In genomic region chr15:96395687-96396086, GRCh38 we compare ENCODE assay signal across 19 cellular contexts.
A peak's percentile ranks its signal among the peaks of the same experiment; 100 is the strongest.
DNase-seq lines count a peak whose midpoint lies in the region; TF ChIP-seq lines count a peak whose summit lies in the region.
"Had no signal": no experiment of that assay in that cellular context is flagged by ENCODE, and none has a peak within 500 bp of the region (broad histone marks: within the 10 kb centered on the region; RNA-seq: fewer than 3 reads in every experiment).

No MANE protein-coding gene starts in this region.

- H3K9ac ChIP-seq in mammary epithelial cell (ENCODE audit: insufficient read depth, low read length) = no peak overlapping the region

- H2AFZ ChIP-seq in mammary epithelial cell (ENCODE audit: low read depth, low read length) = no peak overlapping the region

- H3K4me1 Mint-ChIP-seq in MCF 10A (ENCODE audit: insufficient read depth, unreplicated experiment) = no peaks in the 10 kb centered on the region

- peak; percentile 13 for DNase-seq in MCF 10A (ENCODE audit: unreplicated experiment)
- DNase-seq in mammary epithelial cell = no peak
- DNase-seq in NCI-H69 (lab: John Stamatoyannopoulos, UW) = peak; percentile 34
- no peak for DNase-seq in choroid plexus epithelial cell (ENCODE audit: low read depth)
- no peak for DNase-seq in inferior parietal cortex (ENCODE audit: extremely low spot score)
- DNase-seq in transverse colon = no peak
- DNase-seq in C1 segment of cervical spinal cord (lab: John Stamatoyannopoulos, UW) = no peak
- DNase-seq in HCEC 1CT = no peak
- DNase-seq: AML-193, DMS79, HFFc6, KG1, NCI-H1105 treated with DMSO at 0.1 percent for 48 hours, NCI-H2029 treated with DMSO at 0.1 percent for 48 hours, NCI-H2171 treated with DMSO at 0.1 percent for 48 hours, NCI-H446 treated with DMSO at 0.1 percent for 48 hours, NCI-H526 treated with DMSO at 0.1 percent for 48 hours, SHP77 had no signal

- POLR2A ChIA-PET in MCF 10A (lab: Yijun Ruan, JAX) = no interaction called here

- no peaks in the 10 kb centered on the region for H4K20me1 ChIP-seq in mammary epithelial cell (ENCODE audit: insufficient read depth, low read length)

- H3K4me3 ChIP-seq in mammary epithelial cell (replicated peaks in 1 of 3; ENCODE audit: insufficient read depth in 1 of 3, low read depth in 2 of 3, low read length in 3 of 3) (no peak overlapping the region), choroid plexus epithelial cell (ENCODE audit: low read depth, low read length) (no peak overlapping the region), transverse colon (no peak overlapping the region)

- TF ChIP-seq CTCF in MCF 10A (IDR thresholded peaks at IDR 0.05; ENCODE audit: unreplicated experiment) (no peak), mammary epithelial cell (conservative IDR thresholded peaks at IDR 0.05 in 1 of 2, IDR thresholded peaks at IDR 0.05 in 1 of 2; ENCODE audit: extremely low read depth in 1 of 2, insufficient read depth in 1 of 2, low read depth in 1 of 2, low read length in 2 of 2) (no peak), choroid plexus epithelial cell (conservative IDR thresholded peaks at IDR 0.05; ENCODE audit: low read depth, low read length) (peak; percentile 9), transverse colon (IDR thresholded peaks at IDR 0.05) (no peak)

- H3K79me2 ChIP-seq in mammary epithelial cell (ENCODE audit: insufficient read depth, low read length) = no peaks in the 10 kb centered on the region

- in situ Hi-C loops in mammary epithelial cell (cut with MboI; ENCODE audit: low sequenced_read_pairs in 2 of 2) = loop anchor here in 1 of 2 donors (25.0 kb wide), 1 partner anchor 192 kb away; no protein-coding TSS in a partner anchor
- in situ Hi-C loops in transverse colon (cut with MboI; ENCODE audit: low pct_ligation_motif_present in 1 of 4, low pct_unique_long_range_greater_than_20kb in 1 of 4, low sequenced_read_pairs in 3 of 4) = loop anchor here in 1 of 4 donors (25.0 kb wide), 1 partner anchor 1733 kb away; no protein-coding TSS in a partner anchor

- no peak overlapping the region for H3K27ac Mint-ChIP-seq in MCF 10A (ENCODE audit: low read depth, unreplicated experiment)
- H3K27ac Mint-ChIP-seq: HFFc6; T-helper 1 cell treated with Interleukin-12 subunit alpha and Interleukin-12 subunit beta and Interleukin-4 antibody, amounts not matched to agents 30 μg/mL and 1 μg/mL, for 36 hours had no signal

- H3K27me3 ChIP-seq in mammary epithelial cell (ENCODE audit: insufficient read depth, low read length) (no peaks in the 10 kb centered on the region), transverse colon (no peaks in the 10 kb centered on the region)

- H3K9me3 Mint-ChIP-seq in MCF 10A (ENCODE audit: unreplicated experiment) = no peaks in the 10 kb centered on the region
- H3K9me3 Mint-ChIP-seq: HFFc6; T-helper 1 cell treated with Interleukin-12 subunit alpha and Interleukin-12 subunit beta and Interleukin-4 antibody, amounts not matched to agents 30 μg/mL and 1 μg/mL, for 36 hours had no signal

- CTCF ChIA-PET in MCF 10A (lab: Yijun Ruan, JAX) = interaction anchor here (0.7 kb wide), 1 partner anchor 34 kb away, joined by 4 read pairs; no protein-coding TSS in a partner anchor
- CTCF ChIA-PET in mammary epithelial cell (lab: Charles Lee; ENCODE audit: low non-redundant PET) = no interaction called here

- TF ChIP-seq POLR2A in transverse colon (IDR thresholded peaks at IDR 0.05) = no peak

- WGBS in mammary epithelial cell (ENCODE audit: low coverage, missing lambda C conversion rate) = 55% methylated on average over 3 of the region's 3 CpGs
- 49% methylated on average over 3 of the region's 3 CpGs; no CpG with 5 or more reads in 1 of the 2 donors for WGBS in transverse colon (ENCODE audit: low coverage in 1 of 2), 2 donors

- H3K9me3 ChIP-seq in mammary epithelial cell (replicated peaks; ENCODE audit: insufficient read depth, low read length) (no peaks in the 10 kb centered on the region), transverse colon (no peaks in the 10 kb centered on the region)

- no peaks in the 10 kb centered on the region for H3K4me1 ChIP-seq in mammary epithelial cell (ENCODE audit: insufficient read depth, low read length)
- no peaks in the 10 kb centered on the region for H3K4me1 ChIP-seq in transverse colon

- dilution Hi-C loops in mammary epithelial cell (cut with HindIII; ENCODE audit: low sequenced_read_pairs) = no loop called here

- no TSS peak for BruUV-seq in MCF 10A (replicated peaks; lab: Mats Ljungman, UMichigan)
- BruUV-seq in mammary epithelial cell (replicated peaks; lab: Mats Ljungman, UMichigan) = no TSS peak

- H3K27ac ChIP-seq in mammary epithelial cell (ENCODE audit: insufficient read depth, low read depth, low read length) (no peak overlapping the region), transverse colon (no peak overlapping the region)

- no peak overlapping the region for H3K4me3 Mint-ChIP-seq in MCF 10A (ENCODE audit: unreplicated experiment)
- H3K4me3 Mint-ChIP-seq: HFFc6; T-helper 1 cell treated with Interleukin-12 subunit alpha and Interleukin-12 subunit beta and Interleukin-4 antibody, amounts not matched to agents 30 μg/mL and 1 μg/mL, for 36 hours had no signal

- H3K4me2 ChIP-seq in mammary epithelial cell (ENCODE audit: insufficient read depth, low read depth, low read length) = no peak overlapping the region

- H3K27me3 Mint-ChIP-seq in MCF 10A (ENCODE audit: insufficient read depth, unreplicated experiment) = peaks cover 52% of the 10 kb centered on the region

- TF ChIP-seq EP300 in transverse colon (IDR thresholded peaks at IDR 0.05; ENCODE audit: low read depth) = no peak

- intact Hi-C loops in MCF 10A (cut with micrococcal nuclease) (no loop called here), mammary epithelial cell (cut with micrococcal nuclease) (no loop called here), transverse colon (cut with DNase I; ENCODE audit: low total_unique reads) (no loop called here)

- H3K36me3 Mint-ChIP-seq in MCF 10A (ENCODE audit: insufficient read depth, unreplicated experiment) = no peaks in the 10 kb centered on the region

- H3K36me3 ChIP-seq in mammary epithelial cell (ENCODE audit: insufficient read depth, low read length) (no peaks in the 10 kb centered on the region), transverse colon (no peaks in the 10 kb centered on the region)

Comparison
In these comparisons a context has a peak if more than half of its experiments do, and no peak if none do; other contexts are left out.
1. DNase-seq: peak in MCF 10A (single experiment) and NCI-H69 (single experiment); none in mammary epithelial cell (single experiment), choroid plexus epithelial cell (single experiment), inferior parietal cortex (single experiment), transverse colon (single experiment), C1 segment of cervical spinal cord (0 of 14) and HCEC 1CT (single experiment).